Comparison of ENCODE assay signal across 1 cellular context in genomic region chr9:136671646-136672430, GRCh38.
TF ChIP-seq lines count a peak whose summit lies in the region.

No MANE protein-coding gene starts in this region.

TF ChIP-seq in K562, 482 proteins besides CTCF, POLR2A, EP300 and RAD21 (continued from another document and continues in another):
- TF ChIP-seq ZNF512 (tag; IDR thresholded peaks at IDR 0.05) (no peak), ZNF79 (CRISPR knock-in tag; IDR thresholded peaks at IDR 0.05; ENCODE audit: low read depth) (no peak), NKRF (IDR thresholded peaks at IDR 0.05; ENCODE audit: borderline replicate concordance) (no peak), MYNN (IDR thresholded peaks at IDR 0.05) (no peak; the same call in 1 of the 2 replicates), MYNN (CRISPR knock-in tag; IDR thresholded peaks at IDR 0.05) (no peak), CREB3 (tag; conservative IDR thresholded peaks at IDR 0.05; ENCODE audit: low read depth) (no peak), SNIP1 (IDR thresholded peaks at IDR 0.05; ENCODE audit: low read depth) (no peak), GMEB1 (CRISPR knock-in tag; IDR thresholded peaks at IDR 0.05) (no peak), ZNF766 (CRISPR knock-in tag; conservative IDR thresholded peaks at IDR 0.05) (no peak), MEIS2 (IDR thresholded peaks at IDR 0.05; ENCODE audit: partially characterized antibody) (no peak), IRF2 (CRISPR knock-in tag; IDR thresholded peaks at IDR 0.05) (no peak), CTCFL (IDR thresholded peaks at IDR 0.05; ENCODE audit: borderline replicate concordance, insufficient read depth, low read depth, low read length, poor library complexity, severe bottlenecking) (no peak), LCOR (CRISPR knock-in tag; IDR thresholded peaks at IDR 0.05) (no peak), KLF16 (IDR thresholded peaks at IDR 0.05) (peak; percentile 24; the same call in 1 of the 2 replicates), WHSC1 (IDR thresholded peaks at IDR 0.05; ENCODE audit: low read length) (no peak), ZNF830 (CRISPR knock-in tag; IDR thresholded peaks at IDR 0.05) (no peak), GABPB1 (CRISPR knock-in tag; IDR thresholded peaks at IDR 0.05) (no peak), ZNF253 (CRISPR knock-in tag; conservative IDR thresholded peaks at IDR 0.05) (no peak), GATA2 (CRISPR knock-in tag; IDR thresholded peaks at IDR 0.05) (no peak), HDAC1 (IDR thresholded peaks at IDR 0.05) (no peak), ZNF609 (CRISPR knock-in tag; IDR thresholded peaks at IDR 0.05; ENCODE audit: borderline replicate concordance) (no peak), ZNF507 (tag; conservative IDR thresholded peaks at IDR 0.05) (no peak), ZNF3 (CRISPR knock-in tag; IDR thresholded peaks at IDR 0.05) (no peak), ZMIZ1 (IDR thresholded peaks at IDR 0.05; ENCODE audit: low read depth in 2 of 2, low read length in 2 of 2) (peak in 1 of 2 experiments; percentile 21; a peak in 1 of 4 replicates), POLR2AphosphoS5 (IDR thresholded peaks at IDR 0.05; ENCODE audit: control insufficient read depth, insufficient read depth, low read depth, low read length) (no peak; the same call in 1 of the 2 replicates), TOE1 (IDR thresholded peaks at IDR 0.05; ENCODE audit: borderline replicate concordance) (no peak), TOE1 (CRISPR knock-in tag; IDR thresholded peaks at IDR 0.05; ENCODE audit: borderline replicate concordance, low read depth) (no peak), U2AF2 (optimal IDR thresholded peaks at IDR 0.05; ENCODE audit: low read depth, low read length) (no peak), POLR2AphosphoS2 (IDR thresholded peaks at IDR 0.05; ENCODE audit: low read length) (peak; percentile 40; the same call in 1 of the 2 replicates), BCL6 (CRISPR knock-in tag; IDR thresholded peaks at IDR 0.05) (no peak), EGR1 (conservative IDR thresholded peaks at IDR 0.05) (peak; percentile 65), CSDE1 (IDR thresholded peaks at IDR 0.05) (no peak), TCF7 (IDR thresholded peaks at IDR 0.05; ENCODE audit: borderline replicate concordance) (no peak), ZNF436 (CRISPR knock-in tag; IDR thresholded peaks at IDR 0.05) (no peak), MEF2A (IDR thresholded peaks at IDR 0.05; ENCODE audit: control insufficient read depth, low read depth, low read length) (no peak), RBBP5 (IDR thresholded peaks at IDR 0.05; ENCODE audit: borderline replicate concordance, insufficient read depth, low read length, poor library complexity, severe bottlenecking) (no peak), MTA3 (IDR thresholded peaks at IDR 0.05; ENCODE audit: borderline replicate concordance) (0 out of 2 replicates have a peak, but pooled peaks have one; percentile 21), MXI1 (IDR thresholded peaks at IDR 0.05; ENCODE audit: low read depth, low read length) (no peak), ZBTB2 (IDR thresholded peaks at IDR 0.05) (no peak), ZFP30 (CRISPR knock-in tag; IDR thresholded peaks at IDR 0.05; ENCODE audit: borderline replicate concordance) (no peak), CBX1 (IDR thresholded peaks at IDR 0.05; ENCODE audit: low read depth) (no peak; the same call in 1 of the 2 replicates), FOXA3 (CRISPR knock-in tag; conservative IDR thresholded peaks at IDR 0.05 in 1 of 2, IDR thresholded peaks at IDR 0.05 in 1 of 2) (no peak), DNMT1 (IDR thresholded peaks at IDR 0.05) (no peak), SP2 (IDR thresholded peaks at IDR 0.05; ENCODE audit: extremely low read depth, low read depth, low read length, poor library complexity, severe bottlenecking) (no peak), CAMTA2 (CRISPR knock-in tag; conservative IDR thresholded peaks at IDR 0.05) (no peak), ZBTB9 (CRISPR knock-in tag; IDR thresholded peaks at IDR 0.05) (0 out of 2 replicates have a peak, but pooled peaks have one; percentile 27), ZNF41 (CRISPR knock-in tag; conservative IDR thresholded peaks at IDR 0.05) (no peak), PURB (CRISPR knock-in tag; IDR thresholded peaks at IDR 0.05; ENCODE audit: low read depth) (no peak), JUNB (CRISPR knock-in tag; conservative IDR thresholded peaks at IDR 0.05) (no peak)
